Comparison of ENCODE assay signal across 28 cellular contexts in genomic region chr1:236751385-236751784, GRCh38.
"Had no signal": no experiment of that assay in that cellular context is flagged by ENCODE, and none has a peak within 500 bp of the region (broad histone marks: within the 10 kb centered on the region; RNA-seq: fewer than 3 reads in every experiment).

No MANE protein-coding gene starts in this region.

- DNase-seq: activated CD4-positive, alpha-beta T cell treated with anti-CD3 and anti-CD28 coated beads for 48 hours; activated CD4-positive, alpha-beta T cell treated with anti-CD3 and anti-CD28 coated beads, Interleukin-2, amount 50 U/mL, for 1 hour; activated CD4-positive, alpha-beta T cell treated with anti-CD3 and anti-CD28 coated beads, Interleukin-2, amount 50 U/mL, for 48 hours; activated CD8-positive, alpha-beta memory T cell treated with anti-CD3 and anti-CD28 coated beads for 24 hours; activated CD8-positive, alpha-beta T cell treated with anti-CD3 and anti-CD28 coated beads for 36 hours; activated effector memory CD4-positive, alpha-beta T cell treated with Interleukin-2 at 50 U/mL for 16 hours; activated gamma-delta T cell treated with Interleukin-2 at 50 U/mL for 16 hours; activated naive CD4-positive, alpha-beta T cell treated with anti-CD3 and anti-CD28 coated beads, Interleukin-2, amount 50 U/mL, for 16 hours; activated naive CD4-positive, alpha-beta T cell treated with Interleukin-2 at 50 U/mL for 16 hours; activated T-cell treated with anti-CD3 and anti-CD28 coated beads, Interleukin-2, amount 50 U/mL, for 4 hours; amygdala; aorta; body of pancreas; dorsolateral prefrontal cortex; effector CD4-positive, alpha-beta T cell; effector memory CD8-positive, alpha-beta T cell; erythroblast; foreskin keratinocyte; gastrocnemius medialis; glutamatergic neuron; heart left ventricle; T-helper 2 cell had no signal

- H3K4me1 ChIP-seq: body of pancreas, foreskin keratinocyte, gastrocnemius medialis had no signal

- H3K27ac Mint-ChIP-seq: activated CD8-positive, alpha-beta T cell treated with anti-CD3 and anti-CD28 coated beads for 36 hours; activated naive CD8-positive, alpha-beta T cell; activated T-helper 17 cell treated with anti-CD3 and anti-CD28 coated beads, Interleukin-2, amount 50 U/mL, for 72 hours; dendritic cell treated with granulocyte-macrophage colony-stimulating factor and Interleukin-4, amounts not matched to agents 40 ng/mL and 50 ng/mL, for 4 days; effector memory CD8-positive, alpha-beta T cell had no signal

- H3K4me3 ChIP-seq: body of pancreas, coronary artery, dorsolateral prefrontal cortex, esophagus muscularis mucosa, gastrocnemius medialis, heart left ventricle had no signal

- ATAC-seq: activated CD8-positive, alpha-beta T cell treated with anti-CD3 and anti-CD28 coated beads for 36 hours; activated T-cell treated with anti-CD3 and anti-CD28 coated beads, Interleukin-2, amount 50 U/mL, for 4 hours; activated T-helper 17 cell treated with anti-CD3 and anti-CD28 coated beads, Interleukin-2, amount 50 U/mL, for 72 hours; body of pancreas; effector memory CD8-positive, alpha-beta T cell; foreskin keratinocyte; gastrocnemius medialis; heart left ventricle had no signal

- H3K9me3 Mint-ChIP-seq: activated CD8-positive, alpha-beta T cell treated with anti-CD3 and anti-CD28 coated beads for 36 hours; activated T-cell treated with anti-CD3 and anti-CD28 coated beads, Interleukin-2, amount 50 U/mL, for 4 hours; activated T-helper 17 cell treated with anti-CD3 and anti-CD28 coated beads, Interleukin-2, amount 50 U/mL, for 72 hours; central memory CD8-positive, alpha-beta T cell; dendritic cell treated with granulocyte-macrophage colony-stimulating factor and Interleukin-4, amounts not matched to agents 40 ng/mL and 50 ng/mL, for 4 days; effector memory CD8-positive, alpha-beta T cell had no signal

- H3K36me3 Mint-ChIP-seq: activated naive CD8-positive, alpha-beta T cell had no signal

- H3K9me3 ChIP-seq: body of pancreas, esophagus muscularis mucosa, gastrocnemius medialis, heart left ventricle had no signal

- H3K4me1 Mint-ChIP-seq: activated T-helper 17 cell treated with anti-CD3 and anti-CD28 coated beads, Interleukin-2, amount 50 U/mL, for 72 hours; central memory CD8-positive, alpha-beta T cell had no signal

- H3K27me3 ChIP-seq: body of pancreas, dorsolateral prefrontal cortex, esophagus muscularis mucosa, foreskin keratinocyte, gastrocnemius medialis, heart left ventricle had no signal

- H3K27ac ChIP-seq: body of pancreas, coronary artery, dorsolateral prefrontal cortex, esophagus muscularis mucosa, foreskin keratinocyte, gastrocnemius medialis had no signal

- H3K4me3 Mint-ChIP-seq: activated CD8-positive, alpha-beta T cell treated with anti-CD3 and anti-CD28 coated beads for 36 hours; activated naive CD8-positive, alpha-beta T cell; activated T-cell treated with anti-CD3 and anti-CD28 coated beads, Interleukin-2, amount 50 U/mL, for 4 hours; activated T-helper 17 cell treated with anti-CD3 and anti-CD28 coated beads, Interleukin-2, amount 50 U/mL, for 72 hours; central memory CD8-positive, alpha-beta T cell; dendritic cell treated with granulocyte-macrophage colony-stimulating factor and Interleukin-4, amounts not matched to agents 40 ng/mL and 50 ng/mL, for 4 days; effector memory CD8-positive, alpha-beta T cell had no signal
